Comparison of ENCODE assay signal across 11 cellular contexts in genomic region chr10:98085238-98085637, GRCh38. TPM values are rescaled to one million over a fixed set of nuclear protein-coding genes. Genes with fewer than 3 reads are reported as not detected.
"Had no signal": no experiment of that assay in that cellular context is flagged by ENCODE, and none has a peak within 500 bp of the region (broad histone marks: within the 10 kb centered on the region; RNA-seq: fewer than 3 reads in every experiment).

No MANE protein-coding gene starts in this region.

- H3K27ac Mint-ChIP-seq: GM23338, H9, HFFc6 had no signal

- DNase-seq: GM23248, GOT3, H7, H9, HCEC 1CT, HFFc6 had no signal

- FAIRE-seq: H1, H54 had no signal

- H3K9ac ChIP-seq: GM23248 had no signal

- H3K9me3 Mint-ChIP-seq: GM23338, H9, HFFc6 had no signal

- H3K27ac ChIP-seq: GM23248 had no signal

- H2AFZ ChIP-seq: GM23248, GM23338 had no signal

- H3K36me3 ChIP-seq: HAP-1 had no signal

- ATAC-seq: GM23338, HCT116 had no signal

- H3K4me1 Mint-ChIP-seq: H9 had no signal

- H3K4me1 ChIP-seq: HAP-1 had no signal

- H3K9me3 ChIP-seq: HAP-1 had no signal

- H3K4me2 ChIP-seq: GM23338 had no signal

- H3K4me3 ChIP-seq: GM23248, GM23338, HAP-1 had no signal

- H3K4me3 Mint-ChIP-seq: GM23338, H9, HFFc6 had no signal

RNA-seq across cellular contexts. Expression of gene CRTAC1, which starts 54.8 kb away (rescaled TPM):
- total RNA-seq: GM23248, HFFc6 had no signal
- polyA plus RNA-seq: GM23248 had no signal
